Comparison of ENCODE assay signal across 8 cellular contexts in the genomic region with DNA sequence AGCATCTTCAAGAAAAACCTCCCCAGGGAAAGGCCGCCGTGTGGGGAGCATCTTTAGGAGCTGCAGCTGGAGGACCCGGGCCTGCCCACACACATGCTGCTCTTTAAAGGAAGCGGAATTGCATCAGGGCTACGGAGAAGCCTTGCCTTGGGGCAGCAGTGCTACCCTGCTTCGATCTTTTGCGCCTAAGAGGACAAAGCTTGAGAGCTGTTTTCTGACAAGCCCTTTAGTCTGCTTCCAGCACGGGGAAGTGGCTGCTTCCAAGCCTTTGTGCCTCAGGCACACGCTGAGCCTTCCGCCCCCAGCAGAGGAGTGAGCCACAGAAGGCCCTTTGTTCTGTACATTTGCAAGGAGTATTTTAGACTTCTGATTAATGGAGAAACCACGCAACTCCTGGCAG. TPM values are rescaled to one million over a fixed set of nuclear protein-coding genes. Genes with fewer than 3 reads are reported as not detected.
DNase-seq lines count a peak whose midpoint lies in the region; ATAC-seq, FAIRE-seq and TF ChIP-seq lines count a peak whose summit lies in the region.

No MANE protein-coding gene starts in this region.

- no peaks in the 10 kb centered on the region for H3K9me3 Mint-ChIP-seq in activated naive CD4-positive, alpha-beta T cell treated with anti-CD3 and anti-CD28 coated beads, Interleukin-2, amount 10 ng/mL, durations not matched to agents 7 days and 5 days

- H3K4me1 Mint-ChIP-seq in activated naive CD4-positive, alpha-beta T cell treated with anti-CD3 and anti-CD28 coated beads, Interleukin-2, amount 10 ng/mL, durations not matched to agents 7 days and 5 days = peaks cover 3% of the 10 kb centered on the region

- H3K79me2 ChIP-seq in keratinocyte (ENCODE audit: control insufficient read depth, insufficient read depth, low read length) = no peaks in the 10 kb centered on the region

- no peak overlapping the region for H2AFZ ChIP-seq in keratinocyte (ENCODE audit: control insufficient read depth, low read length)

- DNase-seq in Right ventricle myocardium inferior (ENCODE audit: missing footprints) (no peak), cardiac septum (ENCODE audit: low spot score) (no peak), astrocyte of the spinal cord (ENCODE audit: low read depth, low spot score) (peak; percentile 83), keratinocyte (ENCODE audit: low read depth, low spot score) (peak; percentile 87), GM03348 (ENCODE audit: low spot score) (no peak)
- DNase-seq in activated naive CD4-positive, alpha-beta T cell treated with anti-CD3 and anti-CD28 coated beads, Interleukin-2, amount 10 ng/mL, durations not matched to agents 7 days and 5 days = no peak
- no peak for DNase-seq in activated naive CD4-positive, alpha-beta T cell treated with anti-CD3 and anti-CD28 coated beads, Interleukin-2, amount 50 U/mL, for 16 hours

- no peaks in the 10 kb centered on the region for H3K36me3 Mint-ChIP-seq in activated naive CD4-positive, alpha-beta T cell treated with anti-CD3 and anti-CD28 coated beads, Interleukin-2, amount 10 ng/mL, durations not matched to agents 7 days and 5 days

- in situ Hi-C loops in astrocyte of the spinal cord (cut with HindIII; ENCODE audit: low sequenced_read_pairs) = no loop called here

- CTCF ChIA-PET in activated naive CD4-positive, alpha-beta T cell treated with anti-CD3 and anti-CD28 coated beads, Interleukin-2, amount 10 ng/mL, durations not matched to agents 7 days and 5 days (lab: Charles Lee) = no interaction called here

- intact Hi-C loops in Right ventricle myocardium inferior (cut with DNase I) = no loop called here
- intact Hi-C loops in cardiac septum (cut with DNase I) = no loop called here

- dilution Hi-C loops in keratinocyte (cut with MboI; ENCODE audit: extremely low pct_ligation_motif_present, low sequenced_read_pairs) = no loop called here

- no peak overlapping the region for H3K27ac Mint-ChIP-seq in activated naive CD4-positive, alpha-beta T cell treated with anti-CD3 and anti-CD28 coated beads, Interleukin-2, amount 10 ng/mL, durations not matched to agents 7 days and 5 days

- H3K9me1 ChIP-seq in keratinocyte (ENCODE audit: control insufficient read depth, extremely low read depth, insufficient read depth, low read length) = no peaks in the 10 kb centered on the region

- H3K36me3 ChIP-seq in keratinocyte (ENCODE audit: control insufficient read depth in 2 of 2, extremely low read depth in 1 of 2, insufficient read depth in 2 of 2, low read length in 2 of 2) = peaks cover 6% of the 10 kb centered on the region in 2 experiments

- peaks cover 26% of the 10 kb centered on the region for H3K4me1 ChIP-seq in keratinocyte (ENCODE audit: control insufficient read depth, extremely low read depth, insufficient read depth, low read length)

- no peaks in the 10 kb centered on the region for H4K20me1 ChIP-seq in keratinocyte (ENCODE audit: control insufficient read depth, extremely low read depth, insufficient read depth, low read length)

- TF ChIP-seq CTCF in astrocyte of the spinal cord (IDR thresholded peaks at IDR 0.05; ENCODE audit: low read depth, low read length) (no peak), keratinocyte (optimal IDR thresholded peaks at IDR 0.05 in 1 of 3, IDR thresholded peaks at IDR 0.05 in 1 of 3, conservative IDR thresholded peaks at IDR 0.05 in 1 of 3; ENCODE audit: extremely low read depth in 1 of 3, insufficient read depth in 2 of 3, low read length in 3 of 3) (no peak)

- no peak overlapping the region for H3K4me3 Mint-ChIP-seq in activated naive CD4-positive, alpha-beta T cell treated with anti-CD3 and anti-CD28 coated beads, Interleukin-2, amount 10 ng/mL, durations not matched to agents 7 days and 5 days

- peak overlapping the region; percentile 37 for H3K4me2 ChIP-seq in keratinocyte (ENCODE audit: control insufficient read depth, extremely low read depth, insufficient read depth, low read depth, low read length)

- no peak overlapping the region for H3K27ac ChIP-seq in keratinocyte (ENCODE audit: control insufficient read depth, insufficient read depth, low read length)

- no peak overlapping the region for H3K9ac ChIP-seq in keratinocyte (ENCODE audit: control insufficient read depth, extremely low read depth, insufficient read depth, low read length)

- H3K27me3 ChIP-seq in keratinocyte (ENCODE audit: control insufficient read depth, extremely low read depth, insufficient read depth, low read length) = no peaks in the 10 kb centered on the region

- FAIRE-seq in keratinocyte (lab: Jason Lieb, UNC) = peak; percentile 94

- H3K9me3 ChIP-seq in keratinocyte (ENCODE audit: control insufficient read depth, low read depth, low read length) = no peaks in the 10 kb centered on the region

- H3K27me3 Mint-ChIP-seq in activated naive CD4-positive, alpha-beta T cell treated with anti-CD3 and anti-CD28 coated beads, Interleukin-2, amount 10 ng/mL, durations not matched to agents 7 days and 5 days = no peaks in the 10 kb centered on the region

- H3K4me3 ChIP-seq in astrocyte of the spinal cord (ENCODE audit: low read depth, low read length) (no peak overlapping the region), keratinocyte (ENCODE audit: control insufficient read depth in 2 of 3, extremely low read depth in 1 of 3, insufficient read depth in 2 of 3, low read depth in 1 of 3, low read length in 3 of 3) (no peak overlapping the region)

- ATAC-seq in Right ventricle myocardium inferior (peak; percentile 74), GM19463 (IDR thresholded peaks at IDR 0.05; ENCODE audit: unreplicated experiment) (no peak)

RNA-seq across cellular contexts. Expression of a gene that starts 31.5 kb away (rescaled TPM):
- total RNA-seq in Right ventricle myocardium inferior = 49.3 TPM
- total RNA-seq in cardiac septum = 43.8 TPM
- polyA plus RNA-seq in keratinocyte = 20.6 to 26.1 TPM (median 24.8 TPM) in 3 replicates
- polyA plus RNA-seq in keratinocyte (2011; ENCODE audit: low read depth) = 35.0 TPM
- 19.4 and 29.1 TPM in 2 replicates for polyA plus RNA-seq in keratinocyte (2011; cell fraction: cytosol; rRNA removed)
- 7.3 and 7.4 TPM in 2 replicates for polyA plus RNA-seq in keratinocyte (2011; cell fraction: nucleus; rRNA removed)
- polyA plus RNA-seq in keratinocyte (2012; ENCODE audit: low replicate concordance) = 43.4 and 43.6 TPM in 2 replicates
- 5.1 to 8.4 TPM (median 7.2 TPM) in 3 replicates for polyA minus RNA-seq in keratinocyte
- polyA minus RNA-seq in keratinocyte (2011; cell fraction: cytosol; rRNA and poly(A)+ RNA removed) = 14.8 TPM
- 3.4 and 8.8 TPM in 2 replicates for polyA minus RNA-seq in keratinocyte (2011; cell fraction: nucleus; rRNA and poly(A)+ RNA removed)

RNA-seq across cellular contexts. Expression of a gene that starts 31.8 kb away (rescaled TPM):
- total RNA-seq in Right ventricle myocardium inferior = 16.1 TPM
- 20.1 TPM for total RNA-seq in cardiac septum
- 6.9 to 14.4 TPM (median 13.8 TPM) in 3 replicates for polyA plus RNA-seq in keratinocyte
- 120 TPM for polyA plus RNA-seq in keratinocyte (2011; ENCODE audit: low read depth)
- 9.5 and 14.2 TPM in 2 replicates for polyA plus RNA-seq in keratinocyte (2011; cell fraction: cytosol; rRNA removed)
- polyA plus RNA-seq in keratinocyte (2011; cell fraction: nucleus; rRNA removed) = 16.5 and 19.6 TPM in 2 replicates
- 20.1 and 21.2 TPM in 2 replicates for polyA plus RNA-seq in keratinocyte (2012; ENCODE audit: low replicate concordance)
- polyA minus RNA-seq in keratinocyte = 9.9 to 18.6 TPM (median 13.9 TPM) in 3 replicates
- 12.7 TPM for polyA minus RNA-seq in keratinocyte (2011; cell fraction: cytosol; rRNA and poly(A)+ RNA removed)
- polyA minus RNA-seq in keratinocyte (2011; cell fraction: nucleus; rRNA and poly(A)+ RNA removed) = 9.3 and 17.5 TPM in 2 replicates

RNA-seq across cellular contexts. Expression of a gene that starts 34.7 kb away (rescaled TPM):
- total RNA-seq in Right ventricle myocardium inferior (151 TPM), cardiac septum (219 TPM)
- polyA plus RNA-seq in keratinocyte = 113 to 130 TPM (median 116 TPM) in 3 replicates
- polyA plus RNA-seq in keratinocyte (2011; ENCODE audit: low read depth) = 78.8 TPM
- 85.3 and 98.2 TPM in 2 replicates for polyA plus RNA-seq in keratinocyte (2011; cell fraction: cytosol; rRNA removed)
- polyA plus RNA-seq in keratinocyte (2011; cell fraction: nucleus; rRNA removed) = 375 and 378 TPM in 2 replicates
- polyA plus RNA-seq in keratinocyte (2012; ENCODE audit: low replicate concordance) = 94.2 and 94.6 TPM in 2 replicates
- polyA minus RNA-seq in keratinocyte = 56.7 to 136 TPM (median 80.6 TPM) in 3 replicates
- 107 TPM for polyA minus RNA-seq in keratinocyte (2011; cell fraction: cytosol; rRNA and poly(A)+ RNA removed)
- polyA minus RNA-seq in keratinocyte (2011; cell fraction: nucleus; rRNA and poly(A)+ RNA removed) = 168 and 243 TPM in 2 replicates

Comparison
In these comparisons a context has a peak if more than half of its experiments do, and no peak if none do; other contexts are left out.
1. DNase-seq: peak in astrocyte of the spinal cord (single experiment) and keratinocyte (single experiment); none in Right ventricle myocardium inferior (single experiment), cardiac septum (single experiment), activated naive CD4-positive, alpha-beta T cell treated with anti-CD3 and anti-CD28 coated beads, Interleukin-2, amount 10 ng/mL, durations not matched to agents 7 days and 5 days (single experiment), GM03348 (single experiment) and activated naive CD4-positive, alpha-beta T cell treated with anti-CD3 and anti-CD28 coated beads, Interleukin-2, amount 50 U/mL, for 16 hours (single experiment).